In the genomic region with DNA sequence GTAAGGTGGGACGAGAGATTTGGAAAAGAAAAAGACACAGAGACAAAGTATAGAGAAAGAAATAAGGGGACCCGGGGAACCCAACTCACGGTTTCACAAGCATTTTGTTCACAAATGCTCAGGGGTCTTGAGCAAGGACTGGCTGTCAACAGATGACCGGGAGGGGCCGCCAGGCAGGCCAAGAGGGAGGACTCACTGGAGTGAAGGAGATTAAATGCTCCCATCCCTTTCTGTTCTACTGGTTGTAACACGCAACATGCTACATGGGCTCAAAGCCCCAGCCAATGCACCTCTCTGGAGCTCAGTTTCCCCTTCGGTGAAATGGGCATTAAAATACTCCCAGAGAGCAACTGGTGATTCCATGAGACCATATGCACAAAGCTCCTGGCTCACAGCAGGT, we compare ENCODE assay signal across 1 cellular context.
TF ChIP-seq lines count a peak whose summit lies in the region.

No MANE protein-coding gene starts in this region.

TF ChIP-seq in SK-N-SH treated with all-trans-retinoic acid at 6 μM for 48 hours, 23 proteins besides CTCF, POLR2A, EP300 and RAD21 (continued from another document):
- TF ChIP-seq, protein P1, sequence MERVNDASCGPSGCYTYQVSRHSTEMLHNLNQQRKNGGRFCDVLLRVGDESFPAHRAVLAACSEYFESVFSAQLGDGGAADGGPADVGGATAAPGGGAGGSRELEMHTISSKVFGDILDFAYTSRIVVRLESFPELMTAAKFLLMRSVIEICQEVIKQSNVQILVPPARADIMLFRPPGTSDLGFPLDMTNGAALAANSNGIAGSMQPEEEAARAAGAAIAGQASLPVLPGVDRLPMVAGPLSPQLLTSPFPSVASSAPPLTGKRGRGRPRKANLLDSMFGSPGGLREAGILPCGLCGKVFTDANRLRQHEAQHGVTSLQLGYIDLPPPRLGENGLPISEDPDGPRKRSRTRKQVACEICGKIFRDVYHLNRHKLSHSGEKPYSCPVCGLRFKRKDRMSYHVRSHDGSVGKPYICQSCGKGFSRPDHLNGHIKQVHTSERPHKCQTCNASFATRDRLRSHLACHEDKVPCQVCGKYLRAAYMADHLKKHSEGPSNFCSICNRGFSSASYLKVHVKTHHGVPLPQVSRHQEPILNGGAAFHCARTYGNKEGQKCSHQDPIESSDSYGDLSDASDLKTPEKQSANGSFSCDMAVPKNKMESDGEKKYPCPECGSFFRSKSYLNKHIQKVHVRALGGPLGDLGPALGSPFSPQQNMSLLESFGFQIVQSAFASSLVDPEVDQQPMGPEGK (CRISPR knock-in tag; IDR thresholded peaks at IDR 0.05; ENCODE audit: borderline replicate concordance) = no peak
- TF ChIP-seq ISL1 (CRISPR knock-in tag; IDR thresholded peaks at IDR 0.05) (no peak), ZFP30 (CRISPR knock-in tag; IDR thresholded peaks at IDR 0.05) (no peak)
